In the genomic region with DNA sequence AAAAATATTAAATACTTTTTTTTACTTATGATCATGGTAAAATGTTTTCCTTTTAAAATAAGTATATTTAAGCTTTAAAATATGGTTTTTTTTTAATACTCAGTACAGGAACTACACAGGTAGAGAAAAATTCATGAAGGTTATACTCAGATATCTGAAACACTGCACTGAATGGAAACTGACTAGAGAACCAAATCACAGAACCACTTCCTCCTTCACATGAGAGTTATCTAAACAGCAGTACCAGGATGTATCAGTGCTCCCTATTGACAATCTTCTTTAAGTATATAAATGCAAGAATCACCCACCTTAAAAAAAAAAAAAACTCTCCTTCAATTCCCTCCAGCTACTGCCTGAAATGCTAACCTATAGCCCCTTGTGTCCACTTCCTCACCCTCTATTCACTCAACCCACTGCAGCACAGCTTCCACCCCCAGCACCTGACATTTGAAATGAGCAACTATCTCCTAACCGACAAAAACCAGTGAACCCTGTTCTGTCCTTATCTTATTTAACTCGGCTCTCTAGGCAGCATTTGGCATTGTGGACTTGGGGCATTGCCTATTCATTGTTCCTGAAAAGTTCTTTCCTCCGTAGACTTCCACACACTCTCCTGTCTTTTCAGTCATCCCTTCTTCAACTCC, we compare ENCODE assay signal across 31 cellular contexts. TPM values are rescaled to one million over a fixed set of nuclear protein-coding genes. Genes with fewer than 3 reads are reported as not detected.
DNase-seq lines count a peak whose midpoint lies in the region; ATAC-seq and TF ChIP-seq lines count a peak whose summit lies in the region.
"Had no signal": no experiment of that assay in that cellular context is flagged by ENCODE, and none has a peak within 500 bp of the region (broad histone marks: within the 10 kb centered on the region; RNA-seq: fewer than 3 reads in every experiment).

No MANE protein-coding gene starts in this region.

- TF ChIP-seq CTCF in type B pancreatic cell (conservative IDR thresholded peaks at IDR 0.05), result no peak

- H3K4me3 Mint-ChIP-seq in activated naive CD8-positive, alpha-beta T cell treated with anti-CD3 and anti-CD28 coated beads, Interleukin-2, amount 50 U/mL, for 24 hours, result no peak overlapping the region
- no peak overlapping the region for H3K4me3 Mint-ChIP-seq in type B pancreatic cell
- H3K4me3 Mint-ChIP-seq: activated CD4-positive, alpha-beta memory T cell treated with anti-CD3 and anti-CD28 coated beads for 36 hours; activated T-helper 17 cell treated with anti-CD3 and anti-CD28 coated beads, Interleukin-2, amount 50 U/mL, for 72 hours; dendritic cell treated with granulocyte-macrophage colony-stimulating factor and Interleukin-4, amounts not matched to agents 40 ng/mL and 50 ng/mL, for 4 days; memory B cell; neural progenitor cell had no signal

- peaks cover 3% of the 10 kb centered on the region for H3K27me3 Mint-ChIP-seq in activated naive CD8-positive, alpha-beta T cell treated with anti-CD3 and anti-CD28 coated beads, Interleukin-2, amount 50 U/mL, for 24 hours
- no peaks in the 10 kb centered on the region for H3K27me3 Mint-ChIP-seq in type B pancreatic cell
- H3K27me3 Mint-ChIP-seq: activated CD4-positive, alpha-beta memory T cell treated with anti-CD3 and anti-CD28 coated beads for 36 hours had no signal

- intact Hi-C loops in Right ventricle myocardium inferior (cut with DNase I), result no loop called here

- no peak for DNase-seq in activated naive CD8-positive, alpha-beta T cell treated with anti-CD3 and anti-CD28 coated beads, Interleukin-2, amount 50 U/mL, for 24 hours
- no peak for DNase-seq in stimulated activated naive CD8-positive, alpha-beta T cell treated with anti-CD3 and anti-CD28 coated beads, Interleukin-15, Interleukin-2, amounts not matched to agents 100 U/mL and 50 U/mL, for 24 hours
- DNase-seq in Right ventricle myocardium inferior (ENCODE audit: missing footprints) (no peak), type B pancreatic cell (ENCODE audit: extremely low spot score, unreplicated experiment) (no peak)
- DNase-seq: activated CD4-positive, alpha-beta memory T cell treated with anti-CD3 and anti-CD28 coated beads for 36 hours; activated CD4-positive, CD25-positive, alpha-beta regulatory T cell treated with anti-CD3 and anti-CD28 coated beads, Interleukin-2, amount 50 U/mL, for 72 hours; activated CD8-positive, alpha-beta memory T cell treated with anti-CD3 and anti-CD28 coated beads, Interleukin-2, amount 50 U/mL, for 4 hours; central memory CD4-positive, alpha-beta T cell; DMS79; esophagus squamous epithelium; foreskin melanocyte; heart right ventricle; left colon; NCI-H1105 treated with DMSO at 0.1 percent for 48 hours; NCI-H2029; NCI-H2227 treated with DMSO at 0.1 percent for 48 hours; NCI-H774; right cardiac atrium; spleen; T-helper 1 cell; upper lobe of right lung had no signal

- H3K9me3 Mint-ChIP-seq in activated naive CD8-positive, alpha-beta T cell treated with anti-CD3 and anti-CD28 coated beads, Interleukin-2, amount 50 U/mL, for 24 hours, result no peaks in the 10 kb centered on the region
- H3K9me3 Mint-ChIP-seq in type B pancreatic cell, result no peaks in the 10 kb centered on the region
- H3K9me3 Mint-ChIP-seq: activated CD4-positive, alpha-beta memory T cell treated with anti-CD3 and anti-CD28 coated beads for 36 hours; activated naive CD4-positive, alpha-beta T cell treated with anti-CD3 and anti-CD28 coated beads, Interleukin-2, amount 50 U/mL, for 72 hours; activated T-helper 17 cell treated with anti-CD3 and anti-CD28 coated beads, Interleukin-2, amount 50 U/mL, for 72 hours; dendritic cell treated with granulocyte-macrophage colony-stimulating factor and Interleukin-4, amounts not matched to agents 40 ng/mL and 50 ng/mL, for 4 days; memory B cell; neural progenitor cell had no signal

- no peak overlapping the region for H3K27ac Mint-ChIP-seq in activated naive CD8-positive, alpha-beta T cell treated with anti-CD3 and anti-CD28 coated beads, Interleukin-2, amount 50 U/mL, for 24 hours
- H3K27ac Mint-ChIP-seq in type B pancreatic cell, result no peak overlapping the region
- H3K27ac Mint-ChIP-seq: activated CD4-positive, alpha-beta memory T cell treated with anti-CD3 and anti-CD28 coated beads for 36 hours; activated naive CD4-positive, alpha-beta T cell treated with anti-CD3 and anti-CD28 coated beads, Interleukin-2, amount 50 U/mL, for 72 hours; activated T-helper 17 cell treated with anti-CD3 and anti-CD28 coated beads, Interleukin-2, amount 50 U/mL, for 72 hours; dendritic cell treated with granulocyte-macrophage colony-stimulating factor and Interleukin-4, amounts not matched to agents 40 ng/mL and 50 ng/mL, for 4 days; memory B cell; neural progenitor cell had no signal

- H3K36me3 Mint-ChIP-seq in activated naive CD8-positive, alpha-beta T cell treated with anti-CD3 and anti-CD28 coated beads, Interleukin-2, amount 50 U/mL, for 24 hours (ENCODE audit: low read depth), result no peaks in the 10 kb centered on the region
- no peaks in the 10 kb centered on the region for H3K36me3 Mint-ChIP-seq in type B pancreatic cell
- H3K36me3 Mint-ChIP-seq: activated CD4-positive, alpha-beta memory T cell treated with anti-CD3 and anti-CD28 coated beads for 36 hours; activated naive CD4-positive, alpha-beta T cell treated with anti-CD3 and anti-CD28 coated beads, Interleukin-2, amount 50 U/mL, for 72 hours; memory B cell; neural progenitor cell had no signal

- ATAC-seq in GM19395 (IDR thresholded peaks at IDR 0.05; ENCODE audit: unreplicated experiment), result peak; percentile 65
- ATAC-seq in HG03103 (IDR thresholded peaks at IDR 0.05; ENCODE audit: low read depth, unreplicated experiment), result peak; percentile 61
- ATAC-seq in activated naive CD8-positive, alpha-beta T cell treated with anti-CD3 and anti-CD28 coated beads, Interleukin-2, amount 50 U/mL, for 24 hours, result peak; percentile 49
- peak; percentile 40 for ATAC-seq in stimulated activated naive CD8-positive, alpha-beta T cell treated with anti-CD3 and anti-CD28 coated beads, Interleukin-15, Interleukin-2, amounts not matched to agents 100 U/mL and 50 U/mL, for 24 hours
- no peak for ATAC-seq in GM21526 (IDR thresholded peaks at IDR 0.05; ENCODE audit: low FRiP score, unreplicated experiment)
- ATAC-seq in Right ventricle myocardium inferior, result no peak
- ATAC-seq: activated naive CD4-positive, alpha-beta T cell treated with anti-CD3 and anti-CD28 coated beads, Interleukin-2, amount 50 U/mL, for 72 hours; activated T-helper 17 cell treated with anti-CD3 and anti-CD28 coated beads, Interleukin-2, amount 50 U/mL, for 72 hours; heart right ventricle; K562; left colon; right cardiac atrium; upper lobe of right lung had no signal

- H3K4me1 Mint-ChIP-seq in activated naive CD8-positive, alpha-beta T cell treated with anti-CD3 and anti-CD28 coated beads, Interleukin-2, amount 50 U/mL, for 24 hours, result peaks cover 6% of the 10 kb centered on the region
- H3K4me1 Mint-ChIP-seq in type B pancreatic cell (ENCODE audit: unreplicated experiment), result no peaks in the 10 kb centered on the region
- H3K4me1 Mint-ChIP-seq: activated T-helper 17 cell treated with anti-CD3 and anti-CD28 coated beads, Interleukin-2, amount 50 U/mL, for 72 hours; neural progenitor cell had no signal

RNA-seq across cellular contexts. Expression of a gene that starts 9.1 kb away (rescaled TPM):
- not detected for total RNA-seq in Right ventricle myocardium inferior
- total RNA-seq in type B pancreatic cell (ENCODE audit: low replicate concordance), result 1.2 and 9.3 TPM in 2 replicates
- total RNA-seq: activated CD4-positive, alpha-beta memory T cell treated with anti-CD3 and anti-CD28 coated beads for 36 hours; activated T-helper 17 cell treated with anti-CD3 and anti-CD28 coated beads, Interleukin-2, amount 50 U/mL, for 72 hours; heart right ventricle; M059J; right cardiac atrium; spleen; upper lobe of right lung had no signal

RNA-seq across cellular contexts. Expression of a gene that starts 13.3 kb away (rescaled TPM):
- not detected for total RNA-seq in Right ventricle myocardium inferior
- total RNA-seq in type B pancreatic cell (ENCODE audit: low replicate concordance), result 0.12 TPM in 1 of 2 replicates, not detected in the other
- total RNA-seq: activated CD4-positive, alpha-beta memory T cell treated with anti-CD3 and anti-CD28 coated beads for 36 hours; activated naive CD4-positive, alpha-beta T cell treated with anti-CD3 and anti-CD28 coated beads, Interleukin-2, amount 50 U/mL, for 72 hours; activated T-helper 17 cell treated with anti-CD3 and anti-CD28 coated beads, Interleukin-2, amount 50 U/mL, for 72 hours; esophagus squamous epithelium; M059J; upper lobe of right lung had no signal

Comparison
In these comparisons a context has a peak if more than half of its experiments do, and no peak if none do; other contexts are left out.
1. ATAC-seq: peak in GM19395 (single experiment), HG03103 (single experiment), activated naive CD8-positive, alpha-beta T cell treated with anti-CD3 and anti-CD28 coated beads, Interleukin-2, amount 50 U/mL, for 24 hours (single experiment) and stimulated activated naive CD8-positive, alpha-beta T cell treated with anti-CD3 and anti-CD28 coated beads, Interleukin-15, Interleukin-2, amounts not matched to agents 100 U/mL and 50 U/mL, for 24 hours (single experiment); none in GM21526 (single experiment) and Right ventricle myocardium inferior (single experiment).